ENCODE assay signal across 8 cellular contexts in the genomic region with DNA sequence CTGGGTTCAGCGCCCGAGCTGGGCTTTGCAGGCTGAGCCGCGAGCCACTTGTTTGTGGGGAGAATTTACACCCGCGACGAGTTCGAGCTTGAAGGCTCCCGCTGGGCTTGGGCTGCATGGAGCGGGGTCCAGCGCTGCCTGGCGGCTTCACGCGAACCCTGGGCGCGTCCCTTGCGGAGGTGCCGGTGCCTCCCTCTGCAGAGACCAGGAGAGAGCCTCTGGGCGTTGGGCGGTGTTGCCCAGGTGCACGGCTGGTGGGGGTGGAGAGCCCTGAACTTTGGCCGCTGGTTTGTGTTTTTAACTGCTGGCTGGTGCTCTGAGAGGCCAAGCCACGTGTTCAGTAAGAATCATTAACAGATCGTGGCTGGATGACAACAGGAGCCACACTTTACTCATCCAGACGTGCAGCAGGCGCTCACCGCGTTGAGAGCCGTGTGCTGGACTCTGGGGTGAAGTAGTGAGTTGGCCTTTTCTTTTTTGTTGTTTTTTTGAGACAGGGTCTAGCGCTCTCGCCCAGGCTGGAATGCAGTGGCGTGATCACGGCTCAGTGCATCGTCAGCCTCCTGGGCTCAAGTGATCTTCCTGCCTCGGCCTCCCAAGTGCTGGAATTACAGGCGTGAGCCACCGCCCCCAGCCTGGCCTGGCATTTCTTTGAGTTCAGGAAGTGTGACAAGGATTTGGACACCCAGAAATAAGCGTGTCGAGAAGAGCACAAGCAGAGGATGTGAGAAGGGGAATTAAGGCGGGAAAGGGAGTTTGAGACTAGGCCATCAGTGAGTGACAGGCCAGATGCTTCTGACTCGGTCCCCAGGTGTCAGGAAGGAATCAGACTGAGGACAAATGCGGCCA. TPM values are rescaled to one million over a fixed set of nuclear protein-coding genes. Genes with fewer than 3 reads are reported as not detected.
A peak's percentile ranks its signal among the peaks of the same experiment; 100 is the strongest.
DNase-seq lines count a peak whose midpoint lies in the region; ATAC-seq and TF ChIP-seq lines count a peak whose summit lies in the region.

No MANE protein-coding gene starts in this region.

- 0 out of 2 replicates have a peak, but pooled peaks cover 8% of the 10 kb centered on the region for H3K4me1 ChIP-seq in GM23338 (ENCODE audit: insufficient read depth)

- peak overlapping the region; percentile 96; the same call in 1 of the 2 replicates for H2AFZ ChIP-seq in GM23338

- H3K27ac Mint-ChIP-seq in activated CD8-positive, alpha-beta memory T cell treated with anti-CD3 and anti-CD28 coated beads, Interleukin-2, amount 10 ng/mL, durations not matched to agents 7 days and 5 days: peak overlapping the region; percentile 78
- H3K27ac Mint-ChIP-seq in GM23338 (peak overlapping the region; percentile 87), immature natural killer cell (peak overlapping the region; percentile 74 to 87 (median 85))
- peak overlapping the region; percentile 85 for H3K27ac Mint-ChIP-seq in stimulated activated effector memory CD8-positive, alpha-beta T cell treated with anti-CD3 and anti-CD28 coated beads, Interleukin-12 subunit alpha, Interleukin-12 subunit beta, amount 100 ng/mL, for 72 hours

- 0 out of 2 replicates have a peak, but pooled peaks cover 6% of the 10 kb centered on the region for H3F3A ChIP-seq in GM23338 (replicated peaks; ENCODE audit: low read depth)

- CTCF ChIA-PET in activated CD8-positive, alpha-beta memory T cell treated with anti-CD3 and anti-CD28 coated beads, Interleukin-2, amount 10 ng/mL, durations not matched to agents 7 days and 5 days (lab: Charles Lee): interaction anchor here (0.9 to 2.8 kb wide), 6 partner anchors 8 to 173 kb away, joined by 3 to 31 read pairs (median 6); partner anchors contain the start of gene SPATA2L

- ATAC-seq in activated CD8-positive, alpha-beta memory T cell treated with anti-CD3 and anti-CD28 coated beads, Interleukin-2, amount 10 ng/mL, durations not matched to agents 7 days and 5 days: peak; percentile 40
- ATAC-seq in GM23338: peak; percentile 74
- peak; percentile 48 for ATAC-seq in stimulated activated effector memory CD8-positive, alpha-beta T cell treated with anti-CD3 and anti-CD28 coated beads, Interleukin-12 subunit alpha, Interleukin-12 subunit beta, amount 100 ng/mL, for 72 hours

- H3K27ac ChIP-seq in GM23338 (ENCODE audit: low read depth): no peak overlapping the region; the same call in 1 of the 2 replicates
- peak overlapping the region; percentile 98 for H3K27ac ChIP-seq in KOPT-K1 (ENCODE audit: low read depth, low read length, poor library complexity, severe bottlenecking)

- no peaks in the 10 kb centered on the region for H3K27me3 ChIP-seq in GM23338 (ENCODE audit: insufficient read depth)

- peaks cover 12% of the 10 kb centered on the region for H3K9me3 ChIP-seq in KOPT-K1 (ENCODE audit: insufficient read depth, low read length, poor library complexity, severe bottlenecking)

- no peak for DNase-seq in activated CD8-positive, alpha-beta memory T cell treated with anti-CD3 and anti-CD28 coated beads, Interleukin-2, amount 10 ng/mL, durations not matched to agents 7 days and 5 days
- no peak for DNase-seq in activated CD8-positive, alpha-beta memory T cell treated with anti-CD3 and anti-CD28 coated beads, Interleukin-2, amount 50 U/mL, for 4 hours
- peak; percentile 59 for DNase-seq in GM23338 (ENCODE audit: low spot score)
- DNase-seq in astrocyte of the cerebellum (ENCODE audit: low read depth): no peak
- DNase-seq in immature natural killer cell: no peak
- no peak for DNase-seq in stimulated activated effector memory CD8-positive, alpha-beta T cell treated with anti-CD3 and anti-CD28 coated beads, Interleukin-12 subunit alpha, Interleukin-12 subunit beta, amount 100 ng/mL, for 72 hours (ENCODE audit: low spot score in 2 of 2)
- DNase-seq in SIG-M5 (lab: John Stamatoyannopoulos, UW): no peak

- H3K4me3 ChIP-seq in GM23338 (peak overlapping the region; percentile 96), astrocyte of the cerebellum (ENCODE audit: low read depth, low read length) (peak overlapping the region; percentile 80)

- TF ChIP-seq CTCF in GM23338 (conservative IDR thresholded peaks at IDR 0.05; ENCODE audit: low read depth in 2 of 2) (no peak; a peak in 1 of 4 replicates), astrocyte of the cerebellum (IDR thresholded peaks at IDR 0.05; ENCODE audit: low read depth, low read length, missing control alignments) (peak; percentile 20)

- no peaks in the 10 kb centered on the region for H3K27me3 Mint-ChIP-seq in activated CD8-positive, alpha-beta memory T cell treated with anti-CD3 and anti-CD28 coated beads, Interleukin-2, amount 10 ng/mL, durations not matched to agents 7 days and 5 days
- H3K27me3 Mint-ChIP-seq in GM23338 (ENCODE audit: insufficient read depth, low read depth, poor library complexity) (peaks cover 20% of the 10 kb centered on the region), immature natural killer cell (ENCODE audit: low read depth in 3 of 3) (peaks cover 2 to 9% (median 2%) of the 10 kb centered on the region in 3 donors)

- H3K36me3 ChIP-seq in GM23338 (ENCODE audit: insufficient read depth) (no peaks in the 10 kb centered on the region), KOPT-K1 (ENCODE audit: insufficient read depth, low read length) (peaks cover 41% of the 10 kb centered on the region)

- no peaks in the 10 kb centered on the region for H3K9me3 Mint-ChIP-seq in activated CD8-positive, alpha-beta memory T cell treated with anti-CD3 and anti-CD28 coated beads, Interleukin-2, amount 10 ng/mL, durations not matched to agents 7 days and 5 days (ENCODE audit: low read depth)
- peaks cover 40% of the 10 kb centered on the region for H3K9me3 Mint-ChIP-seq in GM23338
- no peaks in the 10 kb centered on the region for H3K9me3 Mint-ChIP-seq in immature natural killer cell
- no peaks in the 10 kb centered on the region for H3K9me3 Mint-ChIP-seq in stimulated activated effector memory CD8-positive, alpha-beta T cell treated with anti-CD3 and anti-CD28 coated beads, Interleukin-12 subunit alpha, Interleukin-12 subunit beta, amount 100 ng/mL, for 72 hours

- peaks cover 12% of the 10 kb centered on the region for H3K79me2 ChIP-seq in GM23338 (replicated peaks; ENCODE audit: insufficient read depth)

- peak overlapping the region; percentile 92 for H3K4me2 ChIP-seq in GM23338

- H3K36me3 Mint-ChIP-seq in activated CD8-positive, alpha-beta memory T cell treated with anti-CD3 and anti-CD28 coated beads, Interleukin-2, amount 10 ng/mL, durations not matched to agents 7 days and 5 days: peaks cover 17% of the 10 kb centered on the region
- H3K36me3 Mint-ChIP-seq in GM23338 (ENCODE audit: low read depth) (peaks cover 71% of the 10 kb centered on the region), immature natural killer cell (peaks cover 0 to 8% (median 5%) of the 10 kb centered on the region in 3 donors)
- H3K36me3 Mint-ChIP-seq in stimulated activated effector memory CD8-positive, alpha-beta T cell treated with anti-CD3 and anti-CD28 coated beads, Interleukin-12 subunit alpha, Interleukin-12 subunit beta, amount 100 ng/mL, for 72 hours: peaks cover 45% of the 10 kb centered on the region

- in situ Hi-C loops in astrocyte of the cerebellum (cut with HindIII; ENCODE audit: low sequenced_read_pairs): loop anchor here (5.0 to 25.0 kb wide), 2 partner anchors 125 to 400 kb away; partner anchors contain the start of gene RPL13

- 0 out of 2 replicates have a peak, but pooled peaks cover 4% of the 10 kb centered on the region for H3K9me2 ChIP-seq in GM23338 (ENCODE audit: insufficient read depth)

- H3K4me1 Mint-ChIP-seq in activated CD8-positive, alpha-beta memory T cell treated with anti-CD3 and anti-CD28 coated beads, Interleukin-2, amount 10 ng/mL, durations not matched to agents 7 days and 5 days: peaks cover 17% of the 10 kb centered on the region
- H3K4me1 Mint-ChIP-seq in GM23338 (peaks cover 7% of the 10 kb centered on the region; the same call in 2 of the 3 replicates), immature natural killer cell (peaks cover 9 to 25% of the 10 kb centered on the region in 2 donors)
- H3K4me1 Mint-ChIP-seq in stimulated activated effector memory CD8-positive, alpha-beta T cell treated with anti-CD3 and anti-CD28 coated beads, Interleukin-12 subunit alpha, Interleukin-12 subunit beta, amount 100 ng/mL, for 72 hours: peaks cover 26% of the 10 kb centered on the region

- H3K4me3 Mint-ChIP-seq in activated CD8-positive, alpha-beta memory T cell treated with anti-CD3 and anti-CD28 coated beads, Interleukin-2, amount 10 ng/mL, durations not matched to agents 7 days and 5 days: peak overlapping the region; percentile 82
- H3K4me3 Mint-ChIP-seq in GM23338 (peak overlapping the region; percentile 89), immature natural killer cell (peak overlapping the region; percentile 80 to 95 (median 90))
- H3K4me3 Mint-ChIP-seq in stimulated activated effector memory CD8-positive, alpha-beta T cell treated with anti-CD3 and anti-CD28 coated beads, Interleukin-12 subunit alpha, Interleukin-12 subunit beta, amount 100 ng/mL, for 72 hours: peak overlapping the region; percentile 83

- peaks cover 4% of the 10 kb centered on the region; the same call in 1 of the 2 replicates for H4K20me1 ChIP-seq in GM23338 (replicated peaks; ENCODE audit: insufficient read depth)

RNA-seq across cellular contexts. Expression of gene CDK10, which starts 0.8 kb away (rescaled TPM):
- total RNA-seq in activated CD8-positive, alpha-beta memory T cell treated with anti-CD3 and anti-CD28 coated beads, Interleukin-2, amount 10 ng/mL, durations not matched to agents 7 days and 5 days: 10 to 100 TPM; 80.5 to 94.2 TPM
- 53.2 and 64.6 TPM in 2 replicates for total RNA-seq in GM23338 (2014; rRNA removed; shearing (Covaris generic))
- polyA plus RNA-seq in GM23338 (2016; fragmentation: Nextera tagmentation; extraction: Ambion mirVana): 79.0 and 88.0 TPM in 2 replicates
- 10 to 100 TPM; 28.0 to 42.7 (median 35.2) TPM for polyA plus RNA-seq in immature natural killer cell

RNA-seq across cellular contexts. Expression of gene SPATA2L, which starts 14.2 kb away (rescaled TPM):
- 1 to 10 TPM; 5.8 to 7.4 TPM for total RNA-seq in activated CD8-positive, alpha-beta memory T cell treated with anti-CD3 and anti-CD28 coated beads, Interleukin-2, amount 10 ng/mL, durations not matched to agents 7 days and 5 days
- 23.4 and 26.2 TPM in 2 replicates for total RNA-seq in GM23338 (2014; rRNA removed; shearing (Covaris generic))
- polyA plus RNA-seq in GM23338 (2016; fragmentation: Nextera tagmentation; extraction: Ambion mirVana) (6.9 and 11.1 TPM in 2 replicates), immature natural killer cell (10 to 100 TPM in 2 of 3 donors, 1 to 10 TPM in 1; 4.7 to 14.5 (median 13.4) TPM)

RNA-seq across cellular contexts. Expression of gene SPATA33, which starts 29.7 kb away (rescaled TPM):
- total RNA-seq in activated CD8-positive, alpha-beta memory T cell treated with anti-CD3 and anti-CD28 coated beads, Interleukin-2, amount 10 ng/mL, durations not matched to agents 7 days and 5 days: 10 to 100 TPM; 14.5 to 17.4 TPM
- 5.8 and 6.6 TPM in 2 replicates for total RNA-seq in GM23338 (2014; rRNA removed; shearing (Covaris generic))
- polyA plus RNA-seq in GM23338 (2016; fragmentation: Nextera tagmentation; extraction: Ambion mirVana) (13.9 and 17.4 TPM in 2 replicates), immature natural killer cell (1 to 10 TPM; 1.8 to 6.8 (median 4.7) TPM)

RNA-seq across cellular contexts. Expression of gene CHMP1A, which starts 29.8 kb away (rescaled TPM):
- total RNA-seq in activated CD8-positive, alpha-beta memory T cell treated with anti-CD3 and anti-CD28 coated beads, Interleukin-2, amount 10 ng/mL, durations not matched to agents 7 days and 5 days: 100 to 1,000 TPM in 1 of 2 experiments, 10 to 100 TPM in 1; 86.5 to 106 TPM
- total RNA-seq in GM23338 (2014; rRNA removed; shearing (Covaris generic)): 60.1 and 81.9 TPM in 2 replicates
- polyA plus RNA-seq in GM23338 (2016; fragmentation: Nextera tagmentation; extraction: Ambion mirVana): 42.3 TPM in 2 replicates
- polyA plus RNA-seq in immature natural killer cell: 100 to 1,000 TPM; 102 to 111 (median 103) TPM

RNA-seq across cellular contexts. Expression of gene VPS9D1, which starts 33.4 kb away (rescaled TPM):
- total RNA-seq in activated CD8-positive, alpha-beta memory T cell treated with anti-CD3 and anti-CD28 coated beads, Interleukin-2, amount 10 ng/mL, durations not matched to agents 7 days and 5 days: 1 to 10 TPM; 3.6 to 4.6 TPM
- total RNA-seq in GM23338 (2014; rRNA removed; shearing (Covaris generic)): 1.8 and 2.1 TPM in 2 replicates
- polyA plus RNA-seq in GM23338 (2016; fragmentation: Nextera tagmentation; extraction: Ambion mirVana) (2.0 and 2.2 TPM in 2 replicates), immature natural killer cell (1 to 10 TPM in 1 of 3 donors, under 1 TPM in 2; 0.65 to 1.3 (median 0.96) TPM)
